Comparison of ENCODE assay signal across 28 cellular contexts in the genomic region with DNA sequence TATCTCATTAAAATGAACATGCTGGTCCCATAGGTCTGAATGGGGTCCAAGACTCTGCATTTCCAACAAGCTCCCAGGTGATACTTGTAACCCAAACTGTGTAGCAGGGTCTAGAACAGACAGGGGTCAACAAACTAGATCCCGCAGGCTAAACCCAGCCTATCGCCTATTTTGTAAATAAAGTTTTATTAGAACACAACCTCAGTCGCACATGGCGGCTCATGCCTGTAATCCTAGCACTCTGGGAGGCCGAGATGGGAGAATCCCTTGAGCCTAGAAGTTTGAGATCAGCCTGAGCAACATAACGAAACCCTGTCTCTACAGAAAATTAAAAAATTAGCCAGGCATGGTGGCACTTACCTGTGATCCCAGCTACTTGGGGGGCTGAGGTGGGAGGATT.
"Had no signal": no experiment of that assay in that cellular context is flagged by ENCODE, and none has a peak within 500 bp of the region (broad histone marks: within the 10 kb centered on the region; RNA-seq: fewer than 3 reads in every experiment).

No MANE protein-coding gene starts in this region.

- H3K9me3 Mint-ChIP-seq: effector memory CD8-positive, alpha-beta T cell had no signal

- H3K27ac Mint-ChIP-seq: dendritic cell treated with granulocyte-macrophage colony-stimulating factor and Interleukin-4, amounts not matched to agents 40 ng/mL and 50 ng/mL, for 4 days; effector memory CD8-positive, alpha-beta T cell had no signal

- H3K9me3 ChIP-seq: colonic mucosa, esophagus muscularis mucosa, esophagus squamous epithelium, gastrocnemius medialis had no signal

- H3K4me1 ChIP-seq: colonic mucosa, esophagus muscularis mucosa, esophagus squamous epithelium, foreskin keratinocyte, gastrocnemius medialis, gastroesophageal sphincter, heart left ventricle, heart right ventricle had no signal

- H3K4me3 Mint-ChIP-seq: dendritic cell treated with granulocyte-macrophage colony-stimulating factor and Interleukin-4, amounts not matched to agents 40 ng/mL and 50 ng/mL, for 4 days; effector memory CD8-positive, alpha-beta T cell had no signal

- H3K27me3 ChIP-seq: colonic mucosa, foreskin keratinocyte had no signal

- DNase-seq: colonic mucosa; cortex of kidney; dermis blood vessel endothelial cell; dorsolateral prefrontal cortex; effector CD4-positive, alpha-beta T cell; effector CD8-positive, alpha-beta T cell; effector memory CD4-positive, alpha-beta T cell; effector memory CD8-positive, alpha-beta T cell; erythroblast; esophagus squamous epithelium; foreskin fibroblast; foreskin keratinocyte; foreskin melanocyte; gastrocnemius medialis; glutamatergic neuron; head of caudate nucleus; heart left ventricle; heart right ventricle had no signal

- H3K27ac ChIP-seq: colonic mucosa, coronary artery, dorsolateral prefrontal cortex, epithelial cell of prostate, esophagus muscularis mucosa, esophagus squamous epithelium, foreskin keratinocyte, gastrocnemius medialis, gastroesophageal sphincter, heart left ventricle, heart right ventricle had no signal

- ATAC-seq: effector memory CD8-positive, alpha-beta T cell; esophagus mucosa; foreskin keratinocyte; gastrocnemius medialis; gastroesophageal sphincter; heart left ventricle; heart right ventricle had no signal

- H3K36me3 ChIP-seq: colonic mucosa, esophagus muscularis mucosa, esophagus squamous epithelium, gastrocnemius medialis, gastroesophageal sphincter, heart left ventricle, heart right ventricle had no signal

- FAIRE-seq: colon, endometrium, endothelial cell of umbilical vein, frontal cortex had no signal

- H3K4me3 ChIP-seq: colonic mucosa, coronary artery, dorsolateral prefrontal cortex, esophagus muscularis mucosa, esophagus squamous epithelium, gastrocnemius medialis, gastroesophageal sphincter, heart left ventricle, heart right ventricle had no signal
